In genomic region chr10:91616124-91616523, GRCh38 we compare ENCODE assay signal across 29 cellular contexts. TPM values are rescaled to one million over a fixed set of nuclear protein-coding genes. Genes with fewer than 3 reads are reported as not detected.
DNase-seq lines count a peak whose midpoint lies in the region; ATAC-seq and TF ChIP-seq lines count a peak whose summit lies in the region.
"Had no signal": no experiment of that assay in that cellular context is flagged by ENCODE, and none has a peak within 500 bp of the region (broad histone marks: within the 10 kb centered on the region; RNA-seq: fewer than 3 reads in every experiment).

No MANE protein-coding gene starts in this region.

- H2AK9ac ChIP-seq in IMR-90 (replicated peaks; ENCODE audit: low read depth, low read length, poor library complexity): no peak overlapping the region

- peak overlapping the region; percentile 75 for H2BK5ac ChIP-seq in IMR-90 (ENCODE audit: low read depth, low read length, poor library complexity, severe bottlenecking)

- ATAC-seq in IMR-90 (ENCODE audit: low read depth) (no peak), HG02763 (IDR thresholded peaks at IDR 0.05; ENCODE audit: unreplicated experiment) (no peak), natural killer cell (no peak), HG03378 (IDR thresholded peaks at IDR 0.05; ENCODE audit: unreplicated experiment) (no peak)
- ATAC-seq: activated CD8-positive, alpha-beta T cell treated with anti-CD3 and anti-CD28 coated beads for 36 hours; gastroesophageal sphincter; GM12878; lower lobe of right lung; naive thymus-derived CD8-positive, alpha-beta T cell had no signal

- H2BK15ac ChIP-seq in IMR-90 (ENCODE audit: low read depth, low read length): peak overlapping the region; percentile 76; the same call in 1 of the 3 replicates

- DNase-seq in IMR-90 (no peak), astrocyte of the cerebellum (ENCODE audit: low read depth) (peak; percentile 86), fibroblast of peridontal ligament (ENCODE audit: extremely low read depth) (peak; percentile 73), retinal pigment epithelial cell (ENCODE audit: low read depth) (peak; percentile 68), natural killer cell (no peak), foreskin melanocyte (no peak)
- DNase-seq: activated CD8-positive, alpha-beta memory T cell treated with anti-CD3 and anti-CD28 coated beads, Interleukin-2, amount 50 U/mL, for 48 hours; activated CD8-positive, alpha-beta T cell treated with anti-CD3 and anti-CD28 coated beads for 36 hours; activated naive CD4-positive, alpha-beta T cell treated with anti-CD3 and anti-CD28 coated beads, Interleukin-2, amount 10 ng/mL, durations not matched to agents 7 days and 5 days; effector CD8-positive, alpha-beta T cell; hippocampal formation; lower lobe of right lung; naive thymus-derived CD8-positive, alpha-beta T cell; NCI-H1436 treated with DMSO at 0.1 percent for 48 hours; NCI-H2081 treated with DMSO at 0.1 percent for 48 hours; NCI-H2227 treated with DMSO at 0.1 percent for 48 hours; NCI-H748 treated with DMSO at 0.1 percent for 48 hours; SJCRH30; stimulated activated CD4-positive, alpha-beta T cell treated with anti-CD3 and anti-CD28 coated beads, Interleukin-1b, Interleukin-23, amount 100 ng/mL, for 48 hours; SW 1271; tibial artery had no signal

- H3K56ac ChIP-seq in IMR-90 (ENCODE audit: extremely low read depth, insufficient read depth, low read length): no peak overlapping the region

- no peak overlapping the region for H2AFZ ChIP-seq in IMR-90 (replicated peaks; ENCODE audit: low read length, poor library complexity)

- no peak for TF ChIP-seq POLR2A in IMR-90 (IDR thresholded peaks at IDR 0.05; ENCODE audit: low read depth, low read length)

- H3K79me1 ChIP-seq in IMR-90 (ENCODE audit: low read depth in 1 of 2, low read length in 2 of 2): peaks cover 0 to 4% of the 10 kb centered on the region in 2 experiments; a peak in 2 of 4 replicates

- CTCF ChIA-PET in IMR-90 (lab: Yijun Ruan, JAX): no interaction called here

- H3K27ac Mint-ChIP-seq in natural killer cell: no peak overlapping the region
- H3K27ac Mint-ChIP-seq: activated CD8-positive, alpha-beta T cell treated with anti-CD3 and anti-CD28 coated beads for 36 hours; activated naive CD4-positive, alpha-beta T cell treated with anti-CD3 and anti-CD28 coated beads, Interleukin-2, amount 10 ng/mL, durations not matched to agents 7 days and 5 days; activated T-helper 1 cell treated with anti-CD3 and anti-CD28 coated beads, Interleukin-12 subunit alpha, Interleukin-12 subunit beta, Interleukin-2, Interleukin-4 antibody, amounts not matched to agents 30 ng/mL and 10 ng/mL and 1 ng/mL, durations not matched to agents 14 hours and 24 hours and 36 hours; naive thymus-derived CD8-positive, alpha-beta T cell had no signal

- H4K91ac ChIP-seq in IMR-90 (ENCODE audit: insufficient read depth, low read depth, low read length): peak overlapping the region; percentile 48; the same call in 1 of the 2 replicates

- H3K4me3 ChIP-seq in IMR-90 (ENCODE audit: insufficient read depth, low read depth, low read length) (no peak overlapping the region), astrocyte of the cerebellum (ENCODE audit: low read depth, low read length) (no peak overlapping the region), retinal pigment epithelial cell (ENCODE audit: low read length) (no peak overlapping the region)
- H3K4me3 ChIP-seq: cardiac muscle cell, coronary artery, gastroesophageal sphincter, GM12878, lower lobe of right lung, SJCRH30, tibial artery had no signal

- WGBS in IMR-90 (ENCODE audit: extremely low coverage in 2 of 2, insufficient read length in 1 of 2), 2 experiments: no CpG with 5 or more reads among the region's 1 CpG

- H3K18ac ChIP-seq in IMR-90 (ENCODE audit: low read depth, low read length): peak overlapping the region; percentile 85

- no peaks in the 10 kb centered on the region for H3K36me3 ChIP-seq in IMR-90 (ENCODE audit: control insufficient read depth, insufficient read depth, low read length)
- H3K36me3 ChIP-seq: cardiac muscle cell, lower lobe of right lung, SJCRH30 had no signal

- no peaks in the 10 kb centered on the region for H3K9me3 ChIP-seq in IMR-90 (ENCODE audit: control insufficient read depth, insufficient read depth, low read length)
- H3K9me3 ChIP-seq: lower lobe of right lung, SJCRH30, tibial artery had no signal

- no peaks in the 10 kb centered on the region for H3K36me3 Mint-ChIP-seq in natural killer cell
- H3K36me3 Mint-ChIP-seq: activated naive CD4-positive, alpha-beta T cell treated with anti-CD3 and anti-CD28 coated beads, Interleukin-2, amount 10 ng/mL, durations not matched to agents 7 days and 5 days; naive thymus-derived CD8-positive, alpha-beta T cell had no signal

- no TSS peak for BruUV-seq in IMR-90 (replicated peaks; lab: Mats Ljungman, UMichigan)

- peaks cover 4% of the 10 kb centered on the region; the same call in 1 of the 2 replicates for H4K20me1 ChIP-seq in IMR-90 (ENCODE audit: insufficient read depth, low read length)

- dilution Hi-C loops in IMR-90 (cut with HindIII; ENCODE audit: low sequenced_read_pairs, unreplicated experiment): no loop called here

- TF ChIP-seq CTCF in IMR-90 (conservative IDR thresholded peaks at IDR 0.05; ENCODE audit: low read depth, low read length) (no peak), astrocyte of the cerebellum (IDR thresholded peaks at IDR 0.05; ENCODE audit: low read depth, low read length, missing control alignments) (no peak), retinal pigment epithelial cell (conservative IDR thresholded peaks at IDR 0.05; ENCODE audit: low read depth, low read length) (no peak), natural killer cell (IDR thresholded peaks at IDR 0.05) (no peak)

- in situ Hi-C loops in IMR-90 (cut with MboI; ENCODE audit: low sequenced_read_pairs) (no loop called here), astrocyte of the cerebellum (cut with HindIII; ENCODE audit: low sequenced_read_pairs) (no loop called here)

- no peak overlapping the region for H3K27ac ChIP-seq in IMR-90 (ENCODE audit: insufficient read depth, low read length)
- H3K27ac ChIP-seq: cardiac muscle cell, coronary artery, epithelial cell of prostate, gastroesophageal sphincter, lower lobe of right lung, SJCRH30 had no signal

- H3K9me1 ChIP-seq in IMR-90 (ENCODE audit: insufficient read depth, low read length): peaks cover 15% of the 10 kb centered on the region

- no peaks in the 10 kb centered on the region for H3K4me1 Mint-ChIP-seq in natural killer cell
- H3K4me1 Mint-ChIP-seq: activated naive CD4-positive, alpha-beta T cell treated with anti-CD3 and anti-CD28 coated beads, Interleukin-2, amount 10 ng/mL, durations not matched to agents 7 days and 5 days; naive thymus-derived CD8-positive, alpha-beta T cell had no signal

- no peak overlapping the region for H3K4me2 ChIP-seq in IMR-90 (ENCODE audit: low read depth, low read length)

- no peak overlapping the region for H3K9ac ChIP-seq in IMR-90 (ENCODE audit: low read depth, low read length)

- H3K9me3 Mint-ChIP-seq in natural killer cell: no peaks in the 10 kb centered on the region
- H3K9me3 Mint-ChIP-seq: activated CD8-positive, alpha-beta T cell treated with anti-CD3 and anti-CD28 coated beads for 36 hours; activated naive CD4-positive, alpha-beta T cell treated with anti-CD3 and anti-CD28 coated beads, Interleukin-2, amount 10 ng/mL, durations not matched to agents 7 days and 5 days had no signal

- no peak for TF ChIP-seq RAD21 in IMR-90 (IDR thresholded peaks at IDR 0.05; ENCODE audit: low read length)

- peaks cover 16 to 25% of the 10 kb centered on the region in 2 donors for H3K27me3 Mint-ChIP-seq in natural killer cell (ENCODE audit: low read depth in 2 of 2)

- POLR2A ChIA-PET in IMR-90 (lab: Charles Lee; ENCODE audit: unreplicated experiment): no interaction called here

- intact Hi-C loops in IMR-90 (cut with micrococcal nuclease) (no loop called here), natural killer cell (cut with micrococcal nuclease) (no loop called here)

- H2AK5ac ChIP-seq in IMR-90 (ENCODE audit: low read depth, low read length): peak overlapping the region; percentile 88

- H3K27me3 ChIP-seq in IMR-90 (ENCODE audit: control insufficient read depth, insufficient read depth, low read length): no peaks in the 10 kb centered on the region
- H3K27me3 ChIP-seq: cardiac muscle cell, gastroesophageal sphincter, SJCRH30, tibial artery had no signal

- peak overlapping the region; percentile 71; the same call in 1 of the 2 replicates for H3K4ac ChIP-seq in IMR-90 (ENCODE audit: low read depth, low read length)

- H4K8ac ChIP-seq in IMR-90 (ENCODE audit: low read depth in 2 of 2, low read length in 2 of 2): peak overlapping the region in 1 of 2 experiments; percentile 50; a peak in 3 of 4 replicates

- H3K4me1 ChIP-seq in IMR-90 (ENCODE audit: control insufficient read depth, insufficient read depth, low read length): peaks cover 13% of the 10 kb centered on the region

- H2BK20ac ChIP-seq in IMR-90 (ENCODE audit: low read depth, low read length): peak overlapping the region; percentile 86

- peak overlapping the region; percentile 34 for H2BK120ac ChIP-seq in IMR-90 (ENCODE audit: low read depth, low read length)

- no peak overlapping the region for H3K4me3 Mint-ChIP-seq in natural killer cell
- H3K4me3 Mint-ChIP-seq: activated CD8-positive, alpha-beta T cell treated with anti-CD3 and anti-CD28 coated beads for 36 hours; activated naive CD4-positive, alpha-beta T cell treated with anti-CD3 and anti-CD28 coated beads, Interleukin-2, amount 10 ng/mL, durations not matched to agents 7 days and 5 days; activated T-helper 1 cell treated with anti-CD3 and anti-CD28 coated beads, Interleukin-12 subunit alpha, Interleukin-12 subunit beta, Interleukin-2, Interleukin-4 antibody, amounts not matched to agents 30 ng/mL and 10 ng/mL and 1 ng/mL, durations not matched to agents 14 hours and 24 hours and 36 hours; naive thymus-derived CD8-positive, alpha-beta T cell had no signal

- H3K23ac ChIP-seq in IMR-90 (ENCODE audit: low read depth, low read length): no peak overlapping the region; the same call in 1 of the 2 replicates

- H4K5ac ChIP-seq in IMR-90 (ENCODE audit: low read depth, low read length): peak overlapping the region; percentile 20; the same call in 1 of the 2 replicates

- peak overlapping the region; percentile 34; the same call in 1 of the 2 replicates for H3K14ac ChIP-seq in IMR-90 (replicated peaks; ENCODE audit: low read depth, low read length)

TF ChIP-seq in IMR-90, 13 proteins besides CTCF, POLR2A, EP300 and RAD21 (continues in another document):
- no peak for TF ChIP-seq BHLHE40 (IDR thresholded peaks at IDR 0.05; ENCODE audit: low read depth, low read length)
- no peak for TF ChIP-seq MAZ (IDR thresholded peaks at IDR 0.05; ENCODE audit: borderline replicate concordance, low read depth, low read length)

RNA-seq across cellular contexts. Expression of gene PPP1R3C, which starts 16.7 kb away (rescaled TPM):
- 61.7 and 62.9 TPM in 2 replicates for total RNA-seq in IMR-90 (2012; rRNA removed)
- polyA plus RNA-seq in IMR-90 (2012; rRNA removed): 10.8 and 17.4 TPM in 2 replicates
- polyA plus RNA-seq in IMR-90 (2012; cell fraction: cytosol; rRNA removed): 4.8 and 6.4 TPM in 2 replicates
- polyA plus RNA-seq in IMR-90 (2012; cell fraction: nucleus; rRNA removed; ENCODE audit: low replicate concordance): 1.6 and 12.4 TPM in 2 replicates
- not detected for total RNA-seq in natural killer cell
- total RNA-seq: activated T-helper 1 cell treated with anti-CD3 and anti-CD28 coated beads, Interleukin-12 subunit alpha, Interleukin-12 subunit beta, Interleukin-2, Interleukin-4 antibody, amounts not matched to agents 30 ng/mL and 10 ng/mL and 1 ng/mL, durations not matched to agents 14 hours and 24 hours and 36 hours; GM12878; naive thymus-derived CD8-positive, alpha-beta T cell had no signal
- polyA plus RNA-seq: naive thymus-derived CD8-positive, alpha-beta T cell had no signal

Comparison
In these comparisons a context has a peak if more than half of its experiments do, and no peak if none do; other contexts are left out.
1. DNase-seq: peak in astrocyte of the cerebellum (single experiment), fibroblast of peridontal ligament (single experiment) and retinal pigment epithelial cell (single experiment); none in IMR-90 (single experiment), natural killer cell (single experiment) and foreskin melanocyte (single experiment).
2. RNA of gene PPP1R3C, which starts 16.7 kb away (total RNA-seq): 61.7 to 62.9 TPM in IMR-90; not detected in natural killer cell; every median in the first group is over 10 times any median in the second.